Comparison of ENCODE assay signal across 10 cellular contexts in the genomic region with DNA sequence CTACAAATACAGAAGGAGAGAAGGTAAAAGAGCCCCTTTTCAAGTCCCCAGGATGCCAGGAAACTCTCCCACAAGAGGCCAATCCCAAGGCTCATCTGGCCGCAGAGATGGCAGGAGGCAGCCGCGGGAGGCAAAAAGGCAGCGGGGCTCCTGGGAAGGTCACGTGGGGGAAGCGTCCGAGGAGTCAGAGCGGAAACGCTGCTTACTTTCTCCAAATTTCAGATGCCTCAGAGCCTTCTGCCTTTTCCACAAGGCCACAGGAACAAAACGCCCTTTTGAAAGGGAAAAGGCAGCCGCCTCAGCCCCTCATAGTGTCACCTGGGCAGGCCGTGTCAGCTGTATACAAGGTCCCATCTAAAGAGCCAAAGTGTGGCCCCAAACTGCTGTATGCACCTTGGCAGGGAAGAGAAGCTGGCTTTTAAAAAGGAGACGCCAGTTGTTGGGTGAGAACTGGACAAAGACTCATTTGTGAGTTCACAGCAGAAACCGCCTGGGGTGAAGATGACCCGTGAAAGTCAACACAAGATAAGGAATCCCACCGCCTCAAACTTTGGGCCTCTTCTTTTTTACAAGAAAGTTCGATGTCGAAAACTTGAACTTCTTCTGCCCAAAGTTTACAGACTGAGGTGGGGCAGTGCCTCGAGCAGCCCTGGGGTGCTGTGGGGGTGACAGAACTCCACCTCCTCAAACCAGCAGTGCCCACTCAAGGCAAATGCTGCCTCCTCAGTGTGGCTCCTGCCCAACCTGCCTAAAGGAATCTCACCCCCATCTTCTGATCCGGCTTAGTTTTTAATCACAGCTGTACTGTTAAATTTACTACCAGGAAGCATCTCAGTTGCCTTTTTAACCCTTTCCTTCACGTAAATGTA. TPM values are rescaled to one million over a fixed set of nuclear protein-coding genes. Genes with fewer than 3 reads are reported as not detected.
DNase-seq lines count a peak whose midpoint lies in the region; ATAC-seq and TF ChIP-seq lines count a peak whose summit lies in the region.
"Had no signal": no experiment of that assay in that cellular context is flagged by ENCODE, and none has a peak within 500 bp of the region (broad histone marks: within the 10 kb centered on the region; RNA-seq: fewer than 3 reads in every experiment).

No MANE protein-coding gene starts in this region.

- no peak for TF ChIP-seq CTCF in choroid plexus epithelial cell (conservative IDR thresholded peaks at IDR 0.05; ENCODE audit: low read depth, low read length)

- peaks cover 99% of the 10 kb centered on the region for H3K36me3 ChIP-seq in CD4-positive, CD25-positive, alpha-beta regulatory T cell (ENCODE audit: control insufficient read depth, insufficient read depth, low read length)
- H3K36me3 ChIP-seq in HUES6 (ENCODE audit: control insufficient read depth, insufficient read depth, low read length): peaks cover 100% of the 10 kb centered on the region
- H3K36me3 ChIP-seq in naive thymus-derived CD4-positive, alpha-beta T cell (ENCODE audit: control insufficient read depth in 2 of 3, insufficient read depth in 3 of 3, low read length in 3 of 3): peaks cover 39 to 82% (median 60%) of the 10 kb centered on the region in 3 experiments

- peak overlapping the region; percentile 10 for H3K9ac ChIP-seq in HUES6 (ENCODE audit: low read length)

- peaks cover 66% of the 10 kb centered on the region for H3K36me3 Mint-ChIP-seq in CD4-positive, CD25-positive, alpha-beta regulatory T cell
- peaks cover 16 to 67% (median 37%) of the 10 kb centered on the region in 5 donors for H3K36me3 Mint-ChIP-seq in naive thymus-derived CD4-positive, alpha-beta T cell

- intact Hi-C loops in naive thymus-derived CD4-positive, alpha-beta T cell (cut with micrococcal nuclease): loop anchor here in 1 of 2 donors (5.0 kb wide), 1 partner anchor 198 kb away; no protein-coding TSS in a partner anchor

- peak overlapping the region; percentile 45 for H3K27ac ChIP-seq in CD4-positive, CD25-positive, alpha-beta regulatory T cell (ENCODE audit: insufficient read depth, low read length, poor library complexity, severe bottlenecking)
- no peak overlapping the region for H3K27ac ChIP-seq in HUES6 (ENCODE audit: low read depth, low read length)
- peak overlapping the region; percentile 51 for H3K27ac ChIP-seq in naive thymus-derived CD4-positive, alpha-beta T cell (ENCODE audit: low read depth, low read length)

- peaks cover 7 to 58% (median 37%) of the 10 kb centered on the region in 4 donors for H3K4me1 Mint-ChIP-seq in CD4-positive, CD25-positive, alpha-beta regulatory T cell
- peaks cover 32 to 62% (median 57%) of the 10 kb centered on the region in 7 donors for H3K4me1 Mint-ChIP-seq in naive thymus-derived CD4-positive, alpha-beta T cell

- peaks cover 16% of the 10 kb centered on the region for H3K4me1 ChIP-seq in CD4-positive, CD25-positive, alpha-beta regulatory T cell (ENCODE audit: control insufficient read depth, insufficient read depth, low read length, poor library complexity, severe bottlenecking)
- H3K4me1 ChIP-seq in HUES6 (ENCODE audit: control insufficient read depth, insufficient read depth, low read length): peaks cover 26% of the 10 kb centered on the region; the same call in 1 of the 2 replicates
- H3K4me1 ChIP-seq in naive thymus-derived CD4-positive, alpha-beta T cell (ENCODE audit: control insufficient read depth in 2 of 2, insufficient read depth in 2 of 2, low read length in 2 of 2): peaks cover 19 to 37% of the 10 kb centered on the region in 2 donors

- no peak for DNase-seq in CD4-positive, CD25-positive, alpha-beta regulatory T cell
- peak; percentile 70 for DNase-seq in choroid plexus epithelial cell (ENCODE audit: low read depth)
- DNase-seq in naive thymus-derived CD4-positive, alpha-beta T cell: peak in 1 of 9 donors; percentile 3
- no peak for DNase-seq in iPS-NIHi11 (ENCODE audit: low spot score)
- DNase-seq in NCI-H146 (lab: John Stamatoyannopoulos, UW): no peak
- DNase-seq in NCI-H2196 (lab: John Stamatoyannopoulos, UW; ENCODE audit: unreplicated experiment): no peak
- DNase-seq in NCI-H748 (lab: John Stamatoyannopoulos, UW; ENCODE audit: unreplicated experiment): no peak
- DNase-seq: erythroblast, NCI-H187 had no signal

- H3K27ac Mint-ChIP-seq in CD4-positive, CD25-positive, alpha-beta regulatory T cell: peak overlapping the region; percentile 38 to 80 (median 46)
- H3K27ac Mint-ChIP-seq in naive thymus-derived CD4-positive, alpha-beta T cell: peak overlapping the region in 8 of 9 donors; percentile 59 to 91 (median 86)

- H3K4me3 Mint-ChIP-seq in CD4-positive, CD25-positive, alpha-beta regulatory T cell: peak overlapping the region in 1 of 4 donors; percentile 41
- H3K4me3 Mint-ChIP-seq in naive thymus-derived CD4-positive, alpha-beta T cell: peak overlapping the region in 3 of 10 donors; percentile 11 to 50 (median 33)

- peaks cover 4% of the 10 kb centered on the region for H3K27me3 Mint-ChIP-seq in CD4-positive, CD25-positive, alpha-beta regulatory T cell
- H3K27me3 Mint-ChIP-seq in naive thymus-derived CD4-positive, alpha-beta T cell: no peaks in the 10 kb centered on the region

- H3K4me3 ChIP-seq in CD4-positive, CD25-positive, alpha-beta regulatory T cell (ENCODE audit: low read depth, low read length): no peak overlapping the region
- no peak overlapping the region for H3K4me3 ChIP-seq in HUES6 (ENCODE audit: low read depth, low read length)
- no peak overlapping the region for H3K4me3 ChIP-seq in choroid plexus epithelial cell (ENCODE audit: low read depth, low read length)
- no peak overlapping the region for H3K4me3 ChIP-seq in naive thymus-derived CD4-positive, alpha-beta T cell (ENCODE audit: low read length)

- H3K9me3 ChIP-seq in CD4-positive, CD25-positive, alpha-beta regulatory T cell (ENCODE audit: control insufficient read depth in 2 of 2, low read length in 2 of 2): no peaks in the 10 kb centered on the region
- H3K9me3 ChIP-seq in HUES6 (ENCODE audit: control insufficient read depth, insufficient read depth, low read depth, low read length): no peaks in the 10 kb centered on the region
- no peaks in the 10 kb centered on the region for H3K9me3 ChIP-seq in naive thymus-derived CD4-positive, alpha-beta T cell (ENCODE audit: control insufficient read depth in 2 of 3, low read length in 3 of 3)

- peaks cover 0 to 10% (median 0%) of the 10 kb centered on the region in 7 donors for H3K9me3 Mint-ChIP-seq in CD4-positive, CD25-positive, alpha-beta regulatory T cell
- H3K9me3 Mint-ChIP-seq in naive thymus-derived CD4-positive, alpha-beta T cell: no peaks in the 10 kb centered on the region

- CTCF ChIA-PET in naive thymus-derived CD4-positive, alpha-beta T cell (lab: Charles Lee): no interaction called here

- POLR2A ChIA-PET in naive thymus-derived CD4-positive, alpha-beta T cell (lab: Charles Lee): no interaction called here

- no peaks in the 10 kb centered on the region for H3K27me3 ChIP-seq in CD4-positive, CD25-positive, alpha-beta regulatory T cell (ENCODE audit: control insufficient read depth, insufficient read depth, low read length)
- no peaks in the 10 kb centered on the region for H3K27me3 ChIP-seq in HUES6 (ENCODE audit: control insufficient read depth, insufficient read depth, low read length)
- H3K27me3 ChIP-seq in naive thymus-derived CD4-positive, alpha-beta T cell (ENCODE audit: control insufficient read depth in 2 of 2, insufficient read depth in 2 of 2, low read length in 2 of 2): no peaks in the 10 kb centered on the region

- ATAC-seq in CD4-positive, CD25-positive, alpha-beta regulatory T cell (ENCODE audit: low read depth in 2 of 2): no peak
- ATAC-seq in naive thymus-derived CD4-positive, alpha-beta T cell: no peak

RNA-seq across cellular contexts. Expression of gene EZR, which starts 45.4 kb away (rescaled TPM):
- 559 TPM for total RNA-seq in CD4-positive, CD25-positive, alpha-beta regulatory T cell
- 100 to 1,000 TPM; 310 to 497 (median 365) TPM for polyA plus RNA-seq in CD4-positive, CD25-positive, alpha-beta regulatory T cell
- total RNA-seq in naive thymus-derived CD4-positive, alpha-beta T cell: 100 to 1,000 TPM; 132 to 201 (median 163) TPM
- 100 to 1,000 TPM; 115 to 140 TPM for polyA plus RNA-seq in naive thymus-derived CD4-positive, alpha-beta T cell
